8 cellular contexts compared by ENCODE assay signal in the genomic region with DNA sequence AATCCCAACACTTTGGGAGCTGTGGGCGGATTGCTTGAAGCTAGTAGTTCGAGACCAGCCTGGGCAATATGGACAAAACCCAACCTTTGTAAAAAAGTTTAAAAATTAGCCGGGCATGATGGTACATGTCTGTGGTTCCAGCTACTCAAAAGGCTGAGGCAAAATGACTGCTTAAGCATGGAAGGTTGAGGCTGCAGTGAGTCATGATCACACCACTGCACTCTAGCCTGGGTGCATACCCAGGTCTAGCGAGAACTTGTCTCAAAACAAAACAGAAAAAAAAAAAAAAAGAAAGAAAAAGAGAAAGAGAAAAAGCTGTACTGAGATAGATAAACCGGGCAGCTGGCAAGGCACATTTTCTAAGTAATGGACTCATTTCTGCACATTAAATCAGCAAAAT. TPM values are rescaled to one million over a fixed set of nuclear protein-coding genes. Genes with fewer than 3 reads are reported as not detected.
DNase-seq lines count a peak whose midpoint lies in the region; ATAC-seq and TF ChIP-seq lines count a peak whose summit lies in the region.

No MANE protein-coding gene starts in this region.

- no peak for TF ChIP-seq POLR2A in heart left ventricle (IDR thresholded peaks at IDR 0.05)

- H3K36me3 ChIP-seq in kidney epithelial cell (ENCODE audit: control insufficient read depth, insufficient read depth, low read length) (no peaks in the 10 kb centered on the region), BE2C (peaks cover 31% of the 10 kb centered on the region), heart left ventricle (peaks cover 0 to 39% (median 23%) of the 10 kb centered on the region in 9 donors)

- H3K4me3 ChIP-seq in AG04450 (ENCODE audit: low read depth, low read length): no peak overlapping the region
- H3K4me3 ChIP-seq in kidney epithelial cell (ENCODE audit: low read depth, low read length): no peak overlapping the region
- no peak overlapping the region for H3K4me3 ChIP-seq in BE2C (ENCODE audit: low read depth, low read length)
- no peak overlapping the region for H3K4me3 ChIP-seq in heart left ventricle

- ATAC-seq in HG03521 (IDR thresholded peaks at IDR 0.05; ENCODE audit: unreplicated experiment) (peak; percentile 78), heart left ventricle (no peak)

- DNase-seq in AG04450 (ENCODE audit: low read depth, low spot score): no peak
- peak; percentile 45 for DNase-seq in GM20000 (ENCODE audit: low spot score)
- DNase-seq in activated T-cell treated with anti-CD3 and anti-CD28 coated beads for 4 hours: peak; percentile 7
- peak; percentile 83 for DNase-seq in kidney epithelial cell (ENCODE audit: low read depth)
- DNase-seq in middle frontal gyrus (ENCODE audit: extremely low spot score, low spot score): no peak
- no peak for DNase-seq in BE2C
- no peak for DNase-seq in heart left ventricle

- WGBS in heart left ventricle, 4 donors: 87 to 93% (median 92%) methylated on average over 5 of the region's 5 CpGs

- CTCF ChIA-PET in AG04450 (lab: Charles Lee): interaction anchor here (1.1 kb wide), 1 partner anchor 8 kb away, joined by 3 read pairs; no protein-coding TSS in a partner anchor

- intact Hi-C loops in heart left ventricle (cut with DNase I): no loop called here

- peaks cover 32% of the 10 kb centered on the region for H3K4me1 ChIP-seq in BE2C
- H3K4me1 ChIP-seq in heart left ventricle: peaks cover 0 to 83% (median 56%) of the 10 kb centered on the region in 12 donors

- peak overlapping the region; percentile 59 for H3K27ac ChIP-seq in AG04450 (ENCODE audit: low read depth, low read length)
- peak overlapping the region in 1 of 12 donors; percentile 28 for H3K27ac ChIP-seq in heart left ventricle

- H3K9me3 ChIP-seq in AG04450 (ENCODE audit: control insufficient read depth, insufficient read depth, low read length): no peaks in the 10 kb centered on the region
- H3K9me3 ChIP-seq in BE2C: no peaks in the 10 kb centered on the region
- no peaks in the 10 kb centered on the region for H3K9me3 ChIP-seq in heart left ventricle

- TF ChIP-seq CTCF in AG04450 (IDR thresholded peaks at IDR 0.05; ENCODE audit: low read depth, low read length): no peak
- no peak for TF ChIP-seq CTCF in GM20000 (IDR thresholded peaks at IDR 0.05; ENCODE audit: extremely low read depth, missing control alignments)
- TF ChIP-seq CTCF in kidney epithelial cell (IDR thresholded peaks at IDR 0.05; ENCODE audit: insufficient read depth, low read length, poor library complexity, severe bottlenecking): no peak
- no peak for TF ChIP-seq CTCF in BE2C (IDR thresholded peaks at IDR 0.05; ENCODE audit: low read depth, low read length)
- no peak for TF ChIP-seq CTCF in heart left ventricle (IDR thresholded peaks at IDR 0.05)

- H3K27me3 ChIP-seq in AG04450 (ENCODE audit: control insufficient read depth, insufficient read depth, low read length) (no peaks in the 10 kb centered on the region), kidney epithelial cell (ENCODE audit: control insufficient read depth, insufficient read depth, low read length) (no peaks in the 10 kb centered on the region), BE2C (no peaks in the 10 kb centered on the region), heart left ventricle (no peaks in the 10 kb centered on the region)

- POLR2A ChIA-PET in AG04450 (lab: Yijun Ruan, JAX): no interaction called here

RNA-seq across cellular contexts. Expression of gene ARPP19, which starts 10.6 kb away (rescaled TPM):
- polyA plus RNA-seq in AG04450 (2011; rRNA removed) (62.8 and 86.3 TPM in 2 replicates), heart left ventricle (100 to 1,000 TPM in 1 of 2 donors, 10 to 100 TPM in 1; 28.5 to 122 TPM)
- 52.3 and 62.5 TPM in 2 replicates for polyA minus RNA-seq in AG04450 (2011; rRNA and poly(A)+ RNA removed)
- total RNA-seq in kidney epithelial cell (155 and 160 TPM in 2 replicates), heart left ventricle (100 to 1,000 TPM in 7 of 9 donors, 10 to 100 TPM in 2; 77.2 to 182 (median 147) TPM)
- polyA plus RNA-seq in BE2C (2012; ENCODE audit: insufficient read depth, insufficient read length, low read depth): 73.9 TPM

RNA-seq across cellular contexts. Expression of gene MYO5A, which starts 29.5 kb away (rescaled TPM):
- polyA plus RNA-seq in AG04450 (2011; rRNA removed): 31.4 and 37.2 TPM in 2 replicates
- polyA minus RNA-seq in AG04450 (2011; rRNA and poly(A)+ RNA removed): 71.2 and 77.1 TPM in 2 replicates
- 31.4 and 34.2 TPM in 2 replicates for total RNA-seq in kidney epithelial cell
- 6.4 TPM for polyA plus RNA-seq in BE2C (2012; ENCODE audit: insufficient read depth, insufficient read length, low read depth)
- 10 to 100 TPM in 3 of 9 donors, 1 to 10 TPM in 6; 4.7 to 29.6 (median 6.9) TPM for total RNA-seq in heart left ventricle
- 10 to 100 TPM in 1 of 2 donors, 1 to 10 TPM in 1; 3.2 to 11.1 TPM for polyA plus RNA-seq in heart left ventricle

Comparison
In these comparisons a context has a peak if more than half of its experiments do, and no peak if none do; other contexts are left out.
1. DNase-seq: peak in GM20000 (single experiment), activated T-cell treated with anti-CD3 and anti-CD28 coated beads for 4 hours (single experiment) and kidney epithelial cell (single experiment); none in AG04450 (single experiment), middle frontal gyrus (single experiment), BE2C (single experiment) and heart left ventricle (0 of 5).